In the genomic region with DNA sequence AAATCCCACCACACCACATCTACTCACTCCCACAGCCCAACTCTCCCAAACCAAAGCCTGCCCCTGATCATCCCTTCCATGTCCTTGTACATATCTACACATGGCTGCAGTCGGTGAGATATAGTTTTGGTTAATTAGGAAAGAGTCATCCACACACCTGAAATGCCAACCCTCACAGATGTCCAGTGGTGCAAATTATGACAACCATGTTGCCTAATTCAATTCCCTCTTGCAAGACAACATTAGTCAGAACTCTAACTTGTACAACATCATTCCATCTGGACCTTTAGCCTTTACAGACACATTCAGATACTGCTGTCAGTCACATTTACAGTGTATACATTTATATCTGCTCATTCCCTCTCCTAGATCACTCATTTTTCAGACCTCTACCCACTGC, we compare ENCODE assay signal across 19 cellular contexts.
"Had no signal": no experiment of that assay in that cellular context is flagged by ENCODE, and none has a peak within 500 bp of the region (broad histone marks: within the 10 kb centered on the region; RNA-seq: fewer than 3 reads in every experiment).

No MANE protein-coding gene starts in this region.

- DNase-seq: activated CD4-positive, alpha-beta T cell treated with anti-CD3 and anti-CD28 coated beads, Interleukin-2, amount 50 U/mL, for 48 hours; activated CD8-positive, alpha-beta memory T cell treated with anti-CD3 and anti-CD28 coated beads, Interleukin-2, amount 10 ng/mL, durations not matched to agents 7 days and 5 days; activated effector memory CD4-positive, alpha-beta T cell treated with anti-CD3 and anti-CD28 coated beads, Interleukin-2, amount 50 U/mL, for 16 hours; activated naive CD8-positive, alpha-beta T cell treated with anti-CD3 and anti-CD28 coated beads, Interleukin-2, amount 10 ng/mL, durations not matched to agents 7 days and 5 days; activated T-cell treated with anti-CD3 and anti-CD28 coated beads, Interleukin-2, amount 50 U/mL, for 4 hours; aorta; hippocampal formation; left lung; naive B cell; SK-N-SH; stimulated activated CD4-positive, alpha-beta T cell treated with anti-CD3 and anti-CD28 coated beads, Interleukin-2, amount 100 ng/mL, for 48 hours; substantia nigra; T-cell; T1000 had no signal

- H3K27ac Mint-ChIP-seq: activated CD8-positive, alpha-beta memory T cell treated with anti-CD3 and anti-CD28 coated beads, Interleukin-2, amount 10 ng/mL, durations not matched to agents 7 days and 5 days; activated naive CD8-positive, alpha-beta T cell treated with anti-CD3 and anti-CD28 coated beads, Interleukin-2, amount 10 ng/mL, durations not matched to agents 7 days and 5 days; naive B cell; stimulated activated memory B cell treated with anti-CD40 and anti-IgM and Interleukin-4, amounts not matched to agents 10 μg/mL and 1 μg/mL and 100 μg/mL, for 72 hours had no signal

- H3K4me2 ChIP-seq: SK-N-SH had no signal

- H3K27me3 ChIP-seq: cardiac muscle cell, esophagus muscularis mucosa, left lung, tibial nerve had no signal

- ATAC-seq: activated CD8-positive, alpha-beta memory T cell treated with anti-CD3 and anti-CD28 coated beads, Interleukin-2, amount 10 ng/mL, durations not matched to agents 7 days and 5 days; activated T-cell treated with anti-CD3 and anti-CD28 coated beads, Interleukin-2, amount 50 U/mL, for 4 hours; left lung; stimulated activated memory B cell treated with anti-CD40 and anti-IgM and Interleukin-4, amounts not matched to agents 10 μg/mL and 1 μg/mL and 100 μg/mL, for 72 hours; T-cell had no signal

- H3K9ac ChIP-seq: SK-N-SH had no signal

- H3K9me3 ChIP-seq: esophagus muscularis mucosa, left lung, SK-N-SH, tibial nerve had no signal

- H3K4me3 Mint-ChIP-seq: activated CD8-positive, alpha-beta memory T cell treated with anti-CD3 and anti-CD28 coated beads, Interleukin-2, amount 10 ng/mL, durations not matched to agents 7 days and 5 days; activated naive CD8-positive, alpha-beta T cell treated with anti-CD3 and anti-CD28 coated beads, Interleukin-2, amount 10 ng/mL, durations not matched to agents 7 days and 5 days; activated T-cell treated with anti-CD3 and anti-CD28 coated beads, Interleukin-2, amount 50 U/mL, for 4 hours; naive B cell; stimulated activated memory B cell treated with anti-CD40 and anti-IgM and Interleukin-4, amounts not matched to agents 10 μg/mL and 1 μg/mL and 100 μg/mL, for 72 hours; T-cell had no signal

- H3K9me2 ChIP-seq: SK-N-SH had no signal

- H3K27me3 Mint-ChIP-seq: activated CD8-positive, alpha-beta memory T cell treated with anti-CD3 and anti-CD28 coated beads, Interleukin-2, amount 10 ng/mL, durations not matched to agents 7 days and 5 days; activated naive CD8-positive, alpha-beta T cell treated with anti-CD3 and anti-CD28 coated beads, Interleukin-2, amount 10 ng/mL, durations not matched to agents 7 days and 5 days; naive B cell; stimulated activated memory B cell treated with anti-CD40 and anti-IgM and Interleukin-4, amounts not matched to agents 10 μg/mL and 1 μg/mL and 100 μg/mL, for 72 hours; T-cell had no signal

- H3K4me1 ChIP-seq: esophagus muscularis mucosa, left lung, tibial nerve had no signal

- H3K4me3 ChIP-seq: cardiac muscle cell, esophagus muscularis mucosa, left lung, tibial nerve had no signal

- H3K27ac ChIP-seq: cardiac muscle cell, esophagus muscularis mucosa, left lung, tibial nerve had no signal

- H3K4me1 Mint-ChIP-seq: activated CD8-positive, alpha-beta memory T cell treated with anti-CD3 and anti-CD28 coated beads, Interleukin-2, amount 10 ng/mL, durations not matched to agents 7 days and 5 days; activated naive CD8-positive, alpha-beta T cell treated with anti-CD3 and anti-CD28 coated beads, Interleukin-2, amount 10 ng/mL, durations not matched to agents 7 days and 5 days; stimulated activated memory B cell treated with anti-CD40 and anti-IgM and Interleukin-4, amounts not matched to agents 10 μg/mL and 1 μg/mL and 100 μg/mL, for 72 hours; T-cell had no signal

- FAIRE-seq: keratinocyte had no signal

- H3K9me3 Mint-ChIP-seq: activated naive CD8-positive, alpha-beta T cell treated with anti-CD3 and anti-CD28 coated beads, Interleukin-2, amount 10 ng/mL, durations not matched to agents 7 days and 5 days; activated T-cell treated with anti-CD3 and anti-CD28 coated beads, Interleukin-2, amount 50 U/mL, for 4 hours; naive B cell; stimulated activated memory B cell treated with anti-CD40 and anti-IgM and Interleukin-4, amounts not matched to agents 10 μg/mL and 1 μg/mL and 100 μg/mL, for 72 hours; T-cell had no signal
